8 cellular contexts compared by ENCODE assay signal in the genomic region with DNA sequence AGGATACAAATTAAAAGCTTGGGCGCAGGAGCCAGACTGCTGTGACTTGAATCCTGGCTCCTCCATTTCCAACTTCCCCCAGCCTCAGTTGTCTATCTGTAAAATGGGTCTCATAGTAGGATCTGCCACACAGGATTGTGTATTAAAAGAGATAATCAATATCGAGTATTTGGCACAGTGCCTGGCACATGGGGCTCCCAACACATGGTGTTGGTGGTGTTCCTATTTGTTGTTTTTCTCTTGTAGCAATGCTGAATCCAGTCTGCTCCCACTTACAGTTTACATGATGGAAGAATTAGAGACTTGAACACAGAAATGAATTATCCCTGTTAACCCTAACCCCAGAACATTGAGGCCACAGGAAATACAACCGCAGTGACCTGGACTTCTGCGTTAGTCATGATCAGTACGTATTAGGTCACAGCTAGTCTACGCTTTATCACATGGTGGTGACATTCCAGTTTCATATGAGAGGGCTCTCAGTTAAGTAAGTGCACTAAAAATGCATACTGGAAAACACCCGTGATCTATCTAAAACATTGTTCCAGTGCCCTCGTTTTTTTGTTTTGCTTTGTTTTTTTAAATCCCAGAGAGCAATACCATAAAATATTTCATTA.
DNase-seq lines count a peak whose midpoint lies in the region; ATAC-seq, FAIRE-seq and TF ChIP-seq lines count a peak whose summit lies in the region.

No MANE protein-coding gene starts in this region.

- peak overlapping the region; percentile 92 to 93 for H3K27ac ChIP-seq in A549
- no peak overlapping the region for H3K27ac ChIP-seq in GM12878 (ENCODE audit: control insufficient read depth, insufficient read depth)
- H3K27ac ChIP-seq in HepG2 (ENCODE audit: extremely low read length, insufficient read depth, low read length): peak overlapping the region; percentile 78

- FAIRE-seq in A549 (lab: Jason Lieb, UNC) (no peak), GM12878 (lab: Jason Lieb, UNC) (no peak), HepG2 (lab: Jason Lieb, UNC) (no peak)

- POLR2A ChIA-PET in A549 (lab: Yijun Ruan, JAX): interaction anchor here (0.9 to 2.7 kb wide), 9 partner anchors 8 to 57 kb away, joined by 3 to 52 read pairs (median 6); no protein-coding TSS in a partner anchor
- POLR2A ChIA-PET in GM12878 (lab: Charles Lee): interaction anchor here (0.7 kb wide), 1 partner anchor 57 kb away, joined by 3 read pairs; no protein-coding TSS in a partner anchor
- POLR2A ChIA-PET in HepG2 (lab: Yijun Ruan, JAX): interaction anchor here (0.8 to 2.1 kb wide), 6 partner anchors 8 to 38 kb away, joined by 3 to 11 read pairs (median 6); no protein-coding TSS in a partner anchor

- TF ChIP-seq POLR2A in A549 (IDR thresholded peaks at IDR 0.05; ENCODE audit: low read length) (no peak), GM12878 (IDR thresholded peaks at IDR 0.05; ENCODE audit: low read depth, low read length) (no peak), HepG2 (IDR thresholded peaks at IDR 0.05; ENCODE audit: insufficient read depth in 1 of 2, low read depth in 2 of 2, low read length in 2 of 2) (no peak)

- peaks cover 94% of the 10 kb centered on the region for H3K4me1 ChIP-seq in A549
- H3K4me1 ChIP-seq in GM12878 (ENCODE audit: control insufficient read depth, insufficient read depth, low read length): peaks cover 43% of the 10 kb centered on the region
- peaks cover 97% of the 10 kb centered on the region for H3K4me1 ChIP-seq in HepG2 (ENCODE audit: insufficient read depth, low read length)

- H3K9ac ChIP-seq in GM12878 (ENCODE audit: control insufficient read depth, insufficient read depth, low read length): no peak overlapping the region
- H3K9ac ChIP-seq in HepG2 (ENCODE audit: insufficient read depth, low read depth, low read length): peak overlapping the region; percentile 43

- RAD21 ChIA-PET in GM12878 (lab: Charles Lee; ENCODE audit: unreplicated experiment): interaction anchor here (1.4 to 1.5 kb wide), 2 partner anchors 56 to 137 kb away, joined by 3 read pairs; no protein-coding TSS in a partner anchor

- H3K36me3 ChIP-seq in GM12878 (ENCODE audit: control insufficient read depth in 2 of 2, insufficient read depth in 2 of 2, low read length in 1 of 2): peaks cover 10 to 31% of the 10 kb centered on the region in 2 experiments
- H3K36me3 ChIP-seq in HepG2 (replicated peaks in 1 of 2; ENCODE audit: control insufficient read depth in 1 of 2, insufficient read depth in 2 of 2, low read length in 2 of 2): peaks cover 3 to 10% of the 10 kb centered on the region in 2 experiments; a peak in 3 of 5 replicates

- H2AFZ ChIP-seq in GM12878 (ENCODE audit: control insufficient read depth, low read depth, low read length) (no peak overlapping the region), HepG2 (ENCODE audit: low read length) (no peak overlapping the region)

- H3K27me3 ChIP-seq in GM12878 (replicated peaks in 1 of 2; ENCODE audit: control insufficient read depth in 2 of 2, insufficient read depth in 2 of 2, low read length in 1 of 2): no peaks in the 10 kb centered on the region
- no peaks in the 10 kb centered on the region for H3K27me3 ChIP-seq in HepG2 (ENCODE audit: control insufficient read depth in 1 of 2, insufficient read depth in 2 of 2, low read length in 2 of 2)

- no peak for TF ChIP-seq EP300 in A549 (IDR thresholded peaks at IDR 0.05)
- no peak for TF ChIP-seq EP300 in GM12878 (IDR thresholded peaks at IDR 0.05; ENCODE audit: borderline replicate concordance in 1 of 2, control insufficient read depth in 1 of 2, low read depth in 2 of 2, low read length in 2 of 2)
- no peak for TF ChIP-seq EP300 in HepG2 (IDR thresholded peaks at IDR 0.05; ENCODE audit: low read depth in 2 of 2, low read length in 2 of 2)
- no peak for TF ChIP-seq EP300 in HepG2 (CRISPR knock-in tag; IDR thresholded peaks at IDR 0.05; ENCODE audit: borderline replicate concordance)

- CTCF ChIA-PET in A549 (lab: Yijun Ruan, JAX) (interaction anchor here (1.0 to 2.7 kb wide), 11 partner anchors 10 to 137 kb away, joined by 3 to 9 read pairs (median 7); no protein-coding TSS in a partner anchor), GM12878 (lab: Yijun Ruan, JAX) (interaction anchor here (0.6 to 3.2 kb wide), 10 partner anchors 8 to 144 kb away, joined by 3 to 20 read pairs (median 4); no protein-coding TSS in a partner anchor), HepG2 (lab: Yijun Ruan, JAX; ENCODE audit: low intra/inter-chr PET ratio, low total read pairs) (no interaction called here)

- TF ChIP-seq RAD21 in A549 (conservative IDR thresholded peaks at IDR 0.05 in 1 of 2, IDR thresholded peaks at IDR 0.05 in 1 of 2) (no peak), GM12878 (IDR thresholded peaks at IDR 0.05; ENCODE audit: insufficient read depth, low read depth, low read length) (no peak), HepG2 (CRISPR knock-in tag; IDR thresholded peaks at IDR 0.05) (no peak)

- DNase-seq in A549 (ENCODE audit: low read depth in 1 of 2, low spot score in 1 of 2): peak in 1 of 2 experiments; percentile 89
- DNase-seq in HT1080 (ENCODE audit: low read depth): peak; percentile 84
- no peak for DNase-seq in GM12878 (ENCODE audit: low read depth, low spot score)
- DNase-seq in HepG2 (ENCODE audit: low spot score): no peak
- no peak for DNase-seq in NCI-H2029 (lab: John Stamatoyannopoulos, UW)
- no peak for DNase-seq in iPS-NIHi11 (ENCODE audit: low spot score)

- SMC1A ChIA-PET in GM12878 (lab: Charles Lee; ENCODE audit: uncharacterized antibody, unreplicated experiment): interaction anchor here (0.8 to 2.7 kb wide), 9 partner anchors 9 to 136 kb away, joined by 3 to 8 read pairs (median 4); no protein-coding TSS in a partner anchor

- BruUV-seq in GM12878 (replicated peaks; lab: Mats Ljungman, UMichigan): no TSS peak
- no TSS peak for BruUV-seq in HepG2 (replicated peaks; lab: Mats Ljungman, UMichigan)

- H4K20me1 ChIP-seq in GM12878 (ENCODE audit: control insufficient read depth, insufficient read depth): no peaks in the 10 kb centered on the region; the same call in 1 of the 2 replicates
- no peaks in the 10 kb centered on the region for H4K20me1 ChIP-seq in HepG2 (ENCODE audit: insufficient read depth, low read length)

- H3K4me3 ChIP-seq in A549: peak overlapping the region; percentile 8; the same call in 2 of the 3 replicates
- no peak overlapping the region for H3K4me3 ChIP-seq in GM12878
- no peak overlapping the region for H3K4me3 ChIP-seq in HepG2 (replicated peaks in 1 of 3; ENCODE audit: insufficient read depth in 1 of 3, low read depth in 2 of 3, low read length in 3 of 3)

- no peak for TF ChIP-seq CTCF in A549 (IDR thresholded peaks at IDR 0.05)
- TF ChIP-seq CTCF in GM12878 (IDR thresholded peaks at IDR 0.05 in 2 of 3, conservative IDR thresholded peaks at IDR 0.05 in 1 of 3; ENCODE audit: control insufficient read depth in 2 of 3, extremely low read depth in 1 of 3, insufficient read depth in 1 of 3, low read depth in 3 of 3, low read length in 3 of 3): no peak
- TF ChIP-seq CTCF in HepG2 (CRISPR knock-in tag; IDR thresholded peaks at IDR 0.05): no peak

- ATAC-seq in A549 (peak; percentile 38 to 40; a peak in 4 of 6 replicates), GM12878 (peak; percentile 9; the same call in 1 of the 3 replicates), HepG2 (no peak), GM18520 (IDR thresholded peaks at IDR 0.05; ENCODE audit: unreplicated experiment) (no peak), GM19467 (IDR thresholded peaks at IDR 0.05; ENCODE audit: unreplicated experiment) (no peak)

- H3K9me3 ChIP-seq in A549 (no peaks in the 10 kb centered on the region), GM12878 (replicated peaks; ENCODE audit: control insufficient read depth, insufficient read depth, low read length) (peaks cover 3% of the 10 kb centered on the region; the same call in 1 of the 3 replicates), HepG2 (ENCODE audit: low read length) (no peaks in the 10 kb centered on the region)

- in situ Hi-C loops in GM12878 (cut with MboI) (loop anchor here (5.0 kb wide), 1 partner anchor 139 kb away; no protein-coding TSS in a partner anchor), HepG2 (cut with HindIII; ENCODE audit: extremely low pct_ligation_motif_present, low pct_unique_long_range_greater_than_20kb) (no loop called here)

- WGBS in A549 (ENCODE audit: missing lambda C conversion rate): 13% methylated on average over 8 of the region's 8 CpGs
- 23% methylated on average over 8 of the region's 8 CpGs for WGBS in GM12878 (ENCODE audit: insufficient coverage, insufficient replicate concordance, low lambda C conversion rate, missing lambda C conversion rate)
- 84% methylated on average over 8 of the region's 8 CpGs for WGBS in HepG2 (ENCODE audit: low lambda C conversion rate)

- H3K4me2 ChIP-seq in A549: peak overlapping the region; percentile 96
- H3K4me2 ChIP-seq in GM12878 (ENCODE audit: control insufficient read depth, insufficient read depth): no peak overlapping the region
- peak overlapping the region; percentile 50; the same call in 1 of the 2 replicates for H3K4me2 ChIP-seq in HepG2 (ENCODE audit: low read depth, low read length)

- intact Hi-C loops in GM12878 (cut with micrococcal nuclease; ENCODE audit: unreplicated experiment) (no loop called here), HepG2 (cut with micrococcal nuclease; ENCODE audit: unreplicated experiment) (no loop called here)

- H3K79me2 ChIP-seq in GM12878 (ENCODE audit: control insufficient read depth, insufficient read depth, low read length): peaks cover 60% of the 10 kb centered on the region
- H3K79me2 ChIP-seq in HepG2 (ENCODE audit: insufficient read depth, low read length): peaks cover 88% of the 10 kb centered on the region

TF ChIP-seq in A549, 52 proteins besides CTCF, POLR2A, EP300 and RAD21 (continues in another document):
- TF ChIP-seq HDAC2 (IDR thresholded peaks at IDR 0.05): peak; percentile 87
- TF ChIP-seq RCOR1 (IDR thresholded peaks at IDR 0.05; ENCODE audit: low read depth, low read length): 0 out of 2 replicates have a peak, but pooled peaks have one; percentile 18
- no peak for TF ChIP-seq GATA3 (IDR thresholded peaks at IDR 0.05; ENCODE audit: borderline replicate concordance)
- TF ChIP-seq CHD2 (IDR thresholded peaks at IDR 0.05; ENCODE audit: low read length, partially characterized antibody): peak; percentile 9

TF ChIP-seq in GM12878, 131 proteins besides CTCF, POLR2A, EP300 and RAD21:
- TF ChIP-seq TCF7 (IDR thresholded peaks at IDR 0.05; ENCODE audit: borderline replicate concordance) (no peak), RUNX3 (IDR thresholded peaks at IDR 0.05; ENCODE audit: low read length) (peak; percentile 59), CREM (IDR thresholded peaks at IDR 0.05; ENCODE audit: low read depth) (no peak), CREB1 (IDR thresholded peaks at IDR 0.05; ENCODE audit: low read depth) (0 out of 2 replicates have a peak, but pooled peaks have one; percentile 35), RFX5 (IDR thresholded peaks at IDR 0.05; ENCODE audit: low read depth, low read length) (no peak)
TF ChIP-seq in GM12878: peak in this region for 2.

TF ChIP-seq in HepG2, 621 proteins besides CTCF, POLR2A, EP300 and RAD21 (continues in another document):
- TF ChIP-seq RCOR2 (CRISPR knock-in tag; IDR thresholded peaks at IDR 0.05): 0 out of 2 replicates have a peak, but pooled peaks have one; percentile 40
- TF ChIP-seq HOXA3 (CRISPR knock-in tag; IDR thresholded peaks at IDR 0.05): 0 out of 2 replicates have a peak, but pooled peaks have one; percentile 34
- no peak for TF ChIP-seq ZNF546 (CRISPR knock-in tag; conservative IDR thresholded peaks at IDR 0.05)
- TF ChIP-seq ZNF629 (CRISPR knock-in tag; conservative IDR thresholded peaks at IDR 0.05): peak; percentile 96
- TF ChIP-seq FOSL2 (CRISPR knock-in tag; IDR thresholded peaks at IDR 0.05): 0 out of 2 replicates have a peak, but pooled peaks have one; percentile 15

Comparison
In these comparisons a context has a peak if more than half of its experiments do, and no peak if none do; other contexts are left out.
1. ATAC-seq: peak in A549 (2 of 2) and GM12878 (single experiment); none in HepG2 (single experiment), GM18520 (single experiment) and GM19467 (single experiment).